In the genomic region with DNA sequence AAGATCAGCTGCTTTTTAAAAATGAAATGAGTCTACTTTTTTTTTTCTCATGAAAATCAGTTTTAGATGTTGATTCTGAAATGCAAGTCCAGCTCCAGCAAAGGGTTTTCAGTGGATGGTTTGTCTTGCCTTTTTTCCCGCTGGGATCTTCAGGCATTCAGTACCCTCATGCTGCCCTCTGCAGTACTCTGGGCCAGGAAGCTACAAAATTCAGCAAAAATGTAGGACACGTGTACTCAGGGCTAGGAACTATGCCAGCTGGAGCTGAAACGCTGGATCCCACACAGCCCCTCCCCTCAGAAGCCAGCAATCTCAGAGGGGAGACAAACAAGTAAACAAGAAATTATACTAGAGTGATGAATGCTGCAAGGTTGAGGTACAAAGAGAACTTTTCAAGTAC, we compare ENCODE assay signal across 1 cellular context.
TF ChIP-seq lines count a peak whose summit lies in the region.

No MANE protein-coding gene starts in this region.

TF ChIP-seq in HCT116, 20 proteins besides CTCF, POLR2A, EP300 and RAD21 (continued from another document):
- TF ChIP-seq, protein P1, sequence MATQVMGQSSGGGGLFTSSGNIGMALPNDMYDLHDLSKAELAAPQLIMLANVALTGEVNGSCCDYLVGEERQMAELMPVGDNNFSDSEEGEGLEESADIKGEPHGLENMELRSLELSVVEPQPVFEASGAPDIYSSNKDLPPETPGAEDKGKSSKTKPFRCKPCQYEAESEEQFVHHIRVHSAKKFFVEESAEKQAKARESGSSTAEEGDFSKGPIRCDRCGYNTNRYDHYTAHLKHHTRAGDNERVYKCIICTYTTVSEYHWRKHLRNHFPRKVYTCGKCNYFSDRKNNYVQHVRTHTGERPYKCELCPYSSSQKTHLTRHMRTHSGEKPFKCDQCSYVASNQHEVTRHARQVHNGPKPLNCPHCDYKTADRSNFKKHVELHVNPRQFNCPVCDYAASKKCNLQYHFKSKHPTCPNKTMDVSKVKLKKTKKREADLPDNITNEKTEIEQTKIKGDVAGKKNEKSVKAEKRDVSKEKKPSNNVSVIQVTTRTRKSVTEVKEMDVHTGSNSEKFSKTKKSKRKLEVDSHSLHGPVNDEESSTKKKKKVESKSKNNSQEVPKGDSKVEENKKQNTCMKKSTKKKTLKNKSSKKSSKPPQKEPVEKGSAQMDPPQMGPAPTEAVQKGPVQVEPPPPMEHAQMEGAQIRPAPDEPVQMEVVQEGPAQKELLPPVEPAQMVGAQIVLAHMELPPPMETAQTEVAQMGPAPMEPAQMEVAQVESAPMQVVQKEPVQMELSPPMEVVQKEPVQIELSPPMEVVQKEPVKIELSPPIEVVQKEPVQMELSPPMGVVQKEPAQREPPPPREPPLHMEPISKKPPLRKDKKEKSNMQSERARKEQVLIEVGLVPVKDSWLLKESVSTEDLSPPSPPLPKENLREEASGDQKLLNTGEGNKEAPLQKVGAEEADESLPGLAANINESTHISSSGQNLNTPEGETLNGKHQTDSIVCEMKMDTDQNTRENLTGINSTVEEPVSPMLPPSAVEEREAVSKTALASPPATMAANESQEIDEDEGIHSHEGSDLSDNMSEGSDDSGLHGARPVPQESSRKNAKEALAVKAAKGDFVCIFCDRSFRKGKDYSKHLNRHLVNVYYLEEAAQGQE (IDR thresholded peaks at IDR 0.05; ENCODE audit: low read depth), result no peak
- TF ChIP-seq TCF7L2 (IDR thresholded peaks at IDR 0.05; ENCODE audit: borderline replicate concordance, extremely low read depth, insufficient read depth, insufficient read length), result no peak
- no peak for TF ChIP-seq ELF1 (IDR thresholded peaks at IDR 0.05; ENCODE audit: borderline replicate concordance, low read depth)
- no peak for TF ChIP-seq FOSL1 (IDR thresholded peaks at IDR 0.05; ENCODE audit: low read depth)
- TF ChIP-seq JUND (IDR thresholded peaks at IDR 0.05), result no peak
